ENCODE assay signal across 9 cellular contexts in the genomic region with DNA sequence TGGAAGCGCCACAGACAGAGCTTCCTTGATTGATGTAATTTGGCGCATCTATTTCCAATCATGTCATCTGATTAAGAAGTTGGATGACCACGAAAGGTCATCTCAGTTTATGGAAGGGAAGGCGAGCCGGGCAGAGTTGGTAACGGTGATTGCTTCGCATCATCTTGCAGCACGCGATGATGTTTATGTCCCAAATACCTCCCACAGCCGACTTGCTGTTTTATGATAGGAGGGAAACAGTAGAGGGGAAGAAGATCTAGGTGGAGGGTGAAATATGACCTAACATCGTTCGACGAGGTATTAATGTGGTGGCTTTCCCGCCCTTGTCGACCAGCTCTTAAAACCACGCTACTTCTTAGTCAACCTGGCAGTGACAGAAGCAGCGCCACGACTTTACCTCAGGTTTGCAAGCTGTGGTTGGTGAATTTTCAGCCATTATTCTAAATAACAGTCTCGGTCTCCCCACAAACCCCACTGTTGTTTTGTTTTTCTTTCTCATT. TPM values are rescaled to one million over a fixed set of nuclear protein-coding genes. Genes with fewer than 3 reads are reported as not detected.
DNase-seq lines count a peak whose midpoint lies in the region; ATAC-seq, FAIRE-seq and TF ChIP-seq lines count a peak whose summit lies in the region.
"Had no signal": no experiment of that assay in that cellular context is flagged by ENCODE, and none has a peak within 500 bp of the region (broad histone marks: within the 10 kb centered on the region; RNA-seq: fewer than 3 reads in every experiment).

No MANE protein-coding gene starts in this region.

- peak overlapping the region; percentile 56 for H3K4me2 ChIP-seq in keratinocyte (ENCODE audit: control insufficient read depth, extremely low read depth, insufficient read depth, low read depth, low read length)

- peak; percentile 75 for ATAC-seq in activated T-helper 17 cell treated with anti-CD3 and anti-CD28 coated beads, Interleukin-2, amount 50 U/mL, for 72 hours (replicated peaks)
- no peak for ATAC-seq in HG03025 (IDR thresholded peaks at IDR 0.05; ENCODE audit: low FRiP score, unreplicated experiment)
- no peak for ATAC-seq in HG02840 (IDR thresholded peaks at IDR 0.05; ENCODE audit: low FRiP score, unreplicated experiment)

- peak overlapping the region; percentile 87 for H3K9ac ChIP-seq in keratinocyte (ENCODE audit: control insufficient read depth, extremely low read depth, insufficient read depth, low read length)

- no peaks in the 10 kb centered on the region for H4K20me1 ChIP-seq in keratinocyte (ENCODE audit: control insufficient read depth, extremely low read depth, insufficient read depth, low read length)

- dilution Hi-C loops in keratinocyte (cut with MboI; ENCODE audit: extremely low pct_ligation_motif_present, low sequenced_read_pairs) = no loop called here

- H3K4me3 ChIP-seq in keratinocyte (ENCODE audit: control insufficient read depth in 2 of 3, extremely low read depth in 1 of 3, insufficient read depth in 2 of 3, low read depth in 1 of 3, low read length in 3 of 3) = no peak overlapping the region

- H3K36me3 Mint-ChIP-seq in activated T-helper 17 cell treated with anti-CD3 and anti-CD28 coated beads, Interleukin-2, amount 50 U/mL, for 72 hours (ENCODE audit: low read depth) = peaks cover 14% of the 10 kb centered on the region

- H2AFZ ChIP-seq in keratinocyte (ENCODE audit: control insufficient read depth, low read length) = no peak overlapping the region

- H3K4me1 ChIP-seq in keratinocyte (ENCODE audit: control insufficient read depth, extremely low read depth, insufficient read depth, low read length) = peaks cover 18% of the 10 kb centered on the region

- peak overlapping the region; percentile 81 for H3K4me3 Mint-ChIP-seq in activated T-helper 17 cell treated with anti-CD3 and anti-CD28 coated beads, Interleukin-2, amount 50 U/mL, for 72 hours

- no peaks in the 10 kb centered on the region for H3K27me3 ChIP-seq in keratinocyte (ENCODE audit: control insufficient read depth, extremely low read depth, insufficient read depth, low read length)

- peaks cover 29% of the 10 kb centered on the region for H3K27me3 Mint-ChIP-seq in activated T-helper 17 cell treated with anti-CD3 and anti-CD28 coated beads, Interleukin-2, amount 50 U/mL, for 72 hours

- no peaks in the 10 kb centered on the region for H3K9me1 ChIP-seq in keratinocyte (ENCODE audit: control insufficient read depth, extremely low read depth, insufficient read depth, low read length)

- H3K79me2 ChIP-seq in keratinocyte (ENCODE audit: control insufficient read depth, insufficient read depth, low read length) = peaks cover 36% of the 10 kb centered on the region

- no peak for TF ChIP-seq CTCF in keratinocyte (optimal IDR thresholded peaks at IDR 0.05 in 1 of 3, IDR thresholded peaks at IDR 0.05 in 1 of 3, conservative IDR thresholded peaks at IDR 0.05 in 1 of 3; ENCODE audit: extremely low read depth in 1 of 3, insufficient read depth in 2 of 3, low read length in 3 of 3)

- peak; percentile 40 for DNase-seq in NCI-H2107 treated with DMSO at 0.1 percent for 48 hours (lab: John Stamatoyannopoulos, UW; ENCODE audit: unreplicated experiment)
- no peak for DNase-seq in NCI-H2107 (lab: John Stamatoyannopoulos, UW)
- DNase-seq in keratinocyte (ENCODE audit: low read depth, low spot score) = no peak
- peak; percentile 38 to 48 (median 39) for DNase-seq in stimulated activated CD4-positive, alpha-beta T cell treated with anti-CD3 and anti-CD28 coated beads, TNF-alpha, amount 100 ng/mL, for 48 hours (ENCODE audit: low read depth in 3 of 3)
- no peak for DNase-seq in GM19240 (ENCODE audit: insufficient read length, low spot score)

- H3K9me3 ChIP-seq in keratinocyte (ENCODE audit: control insufficient read depth, low read depth, low read length) = no peaks in the 10 kb centered on the region

- H3K36me3 ChIP-seq in keratinocyte (ENCODE audit: control insufficient read depth in 2 of 2, extremely low read depth in 1 of 2, insufficient read depth in 2 of 2, low read length in 2 of 2) = no peaks in the 10 kb centered on the region

- peak overlapping the region; percentile 57 for H3K27ac ChIP-seq in keratinocyte (ENCODE audit: control insufficient read depth, insufficient read depth, low read length)

- FAIRE-seq in keratinocyte (lab: Jason Lieb, UNC) = no peak
- FAIRE-seq: A204.1 had no signal

- H3K9me3 Mint-ChIP-seq in activated T-helper 17 cell treated with anti-CD3 and anti-CD28 coated beads, Interleukin-2, amount 50 U/mL, for 72 hours = no peaks in the 10 kb centered on the region

- H3K4me1 Mint-ChIP-seq in activated T-helper 17 cell treated with anti-CD3 and anti-CD28 coated beads, Interleukin-2, amount 50 U/mL, for 72 hours = peaks cover 17% of the 10 kb centered on the region

- H3K27ac Mint-ChIP-seq in activated T-helper 17 cell treated with anti-CD3 and anti-CD28 coated beads, Interleukin-2, amount 50 U/mL, for 72 hours = peak overlapping the region; percentile 88

RNA-seq across cellular contexts. Expression of a gene that starts 0.8 kb away (rescaled TPM):
- 10 to 100 TPM; 23.4 to 63.9 TPM for total RNA-seq in activated T-helper 17 cell treated with anti-CD3 and anti-CD28 coated beads, Interleukin-2, amount 50 U/mL, for 72 hours
- 19.9 to 30.5 TPM (median 22.4 TPM) in 3 replicates for polyA plus RNA-seq in keratinocyte
- polyA plus RNA-seq in keratinocyte (2011; ENCODE audit: low read depth) = 9.5 TPM
- polyA plus RNA-seq in keratinocyte (2011; cell fraction: cytosol; rRNA removed) = 24.8 and 29.3 TPM in 2 replicates
- polyA plus RNA-seq in keratinocyte (2011; cell fraction: nucleus; rRNA removed) = 75.3 and 109 TPM in 2 replicates
- 24.4 and 25.5 TPM in 2 replicates for polyA plus RNA-seq in keratinocyte (2012; ENCODE audit: low replicate concordance)
- 351 to 386 TPM (median 378 TPM) in 3 replicates for polyA minus RNA-seq in keratinocyte
- 97.6 TPM for polyA minus RNA-seq in keratinocyte (2011; cell fraction: cytosol; rRNA and poly(A)+ RNA removed)
- polyA minus RNA-seq in keratinocyte (2011; cell fraction: nucleus; rRNA and poly(A)+ RNA removed) = 296 and 581 TPM in 2 replicates

Comparison
In these comparisons a context has a peak if more than half of its experiments do, and no peak if none do; other contexts are left out.
1. DNase-seq: peak in NCI-H2107 treated with DMSO at 0.1 percent for 48 hours (single experiment) and stimulated activated CD4-positive, alpha-beta T cell treated with anti-CD3 and anti-CD28 coated beads, TNF-alpha, amount 100 ng/mL, for 48 hours (3 of 3); none in NCI-H2107 (single experiment), keratinocyte (single experiment) and GM19240 (single experiment).